1 cellular context compared by ENCODE assay signal in genomic region chr9:135955981-135956797, GRCh38.
TF ChIP-seq lines count a peak whose summit lies in the region.

No MANE protein-coding gene starts in this region.

TF ChIP-seq in GM23338, 12 proteins besides CTCF, POLR2A, EP300 and RAD21 (continued from another document):
- TF ChIP-seq REST (IDR thresholded peaks at IDR 0.05; ENCODE audit: unreplicated experiment) (no peak), JUNB (IDR thresholded peaks at IDR 0.05; ENCODE audit: unreplicated experiment) (no peak), STAT1 (IDR thresholded peaks at IDR 0.05; ENCODE audit: unreplicated experiment) (no peak), EZH2 (IDR thresholded peaks at IDR 0.05; ENCODE audit: low read depth, unreplicated experiment) (no peak), EZH2phosphoT487 (IDR thresholded peaks at IDR 0.05; ENCODE audit: unreplicated experiment) (no peak), ETS1 (IDR thresholded peaks at IDR 0.05) (no peak), ZNF462 (CRISPR knock-in tag; IDR thresholded peaks at IDR 0.05) (no peak), POLR2AphosphoS5 (IDR thresholded peaks at IDR 0.05; ENCODE audit: low read depth) (no peak), ZNF331 (CRISPR knock-in tag; IDR thresholded peaks at IDR 0.05; ENCODE audit: low read depth) (no peak), CREB1 (CRISPR knock-in tag; IDR thresholded peaks at IDR 0.05; ENCODE audit: low read depth) (no peak), NANOG (IDR thresholded peaks at IDR 0.05; ENCODE audit: borderline replicate concordance) (no peak)
TF ChIP-seq in GM23338: peak in this region for 0.
